16 cellular contexts compared by ENCODE assay signal in genomic region chr11:106697058-106697457, GRCh38.
DNase-seq lines count a peak whose midpoint lies in the region; TF ChIP-seq lines count a peak whose summit lies in the region.
"Had no signal": no experiment of that assay in that cellular context is flagged by ENCODE, and none has a peak within 500 bp of the region (broad histone marks: within the 10 kb centered on the region; RNA-seq: fewer than 3 reads in every experiment).

No MANE protein-coding gene starts in this region.

- TF ChIP-seq CTCF in HFFc6 (IDR thresholded peaks at IDR 0.05) (no peak), fibroblast of pulmonary artery (IDR thresholded peaks at IDR 0.05; ENCODE audit: low read length, missing control alignments) (no peak), glutamatergic neuron (IDR thresholded peaks at IDR 0.05; ENCODE audit: partially characterized antibody, unreplicated experiment) (no peak)

- H3K4me3 ChIP-seq in fibroblast of pulmonary artery (replicated peaks; ENCODE audit: low read depth, low read length), result no peak overlapping the region
- H3K4me3 ChIP-seq: stomach had no signal

- H3K27ac Mint-ChIP-seq in HFFc6 (no peak overlapping the region), glutamatergic neuron (ENCODE audit: unreplicated experiment) (no peak overlapping the region)
- H3K27ac Mint-ChIP-seq: T-helper 1 cell treated with Interleukin-12 subunit alpha and Interleukin-12 subunit beta and Interleukin-4 antibody, amounts not matched to agents 30 μg/mL and 1 μg/mL, for 36 hours had no signal

- no peaks in the 10 kb centered on the region for H3K9me3 Mint-ChIP-seq in HFFc6
- no peaks in the 10 kb centered on the region for H3K9me3 Mint-ChIP-seq in glutamatergic neuron (ENCODE audit: unreplicated experiment)
- H3K9me3 Mint-ChIP-seq: T-helper 1 cell treated with Interleukin-12 subunit alpha and Interleukin-12 subunit beta and Interleukin-4 antibody, amounts not matched to agents 30 μg/mL and 1 μg/mL, for 36 hours had no signal

- DNase-seq in HFFc6, result peak; percentile 52
- peak; percentile 8 for DNase-seq in amniotic stem cell (lab: John Stamatoyannopoulos, UW)
- DNase-seq in fibroblast of pulmonary artery (ENCODE audit: low read depth), result peak; percentile 74
- peak; percentile 47 for DNase-seq in stromal cell of bone marrow (ENCODE audit: low read depth)
- DNase-seq in hepatic stellate cell (ENCODE audit: low spot score), result no peak
- no peak for DNase-seq in NCI-H2107 (lab: John Stamatoyannopoulos, UW)
- DNase-seq in glutamatergic neuron, result no peak
- DNase-seq: activated naive CD4-positive, alpha-beta T cell treated with Interleukin-2 at 50 U/mL for 16 hours; central memory CD4-positive, alpha-beta T cell; hippocampal formation; left colon; NCI-H2029 treated with DMSO at 0.1 percent for 48 hours; NCI-H69; stimulated activated CD4-positive, alpha-beta T cell treated with anti-CD3 and anti-CD28 coated beads, Interleukin-12 subunit alpha, Interleukin-12 subunit beta, amount 100 ng/mL, for 4 hours; stomach had no signal

- peaks cover 8% of the 10 kb centered on the region; the same call in 1 of the 2 replicates for H3K4me1 Mint-ChIP-seq in HFFc6 (ENCODE audit: low read depth)
- no peaks in the 10 kb centered on the region for H3K4me1 Mint-ChIP-seq in glutamatergic neuron (ENCODE audit: low read depth, unreplicated experiment)

- H3K4me3 Mint-ChIP-seq in HFFc6 (no peak overlapping the region), glutamatergic neuron (ENCODE audit: unreplicated experiment) (no peak overlapping the region)
- H3K4me3 Mint-ChIP-seq: T-helper 1 cell treated with Interleukin-12 subunit alpha and Interleukin-12 subunit beta and Interleukin-4 antibody, amounts not matched to agents 30 μg/mL and 1 μg/mL, for 36 hours had no signal

- no peaks in the 10 kb centered on the region for H3K27me3 Mint-ChIP-seq in HFFc6 (ENCODE audit: insufficient read depth)
- no peaks in the 10 kb centered on the region for H3K27me3 Mint-ChIP-seq in glutamatergic neuron (ENCODE audit: unreplicated experiment)

- H3K36me3 Mint-ChIP-seq in HFFc6 (ENCODE audit: low read depth), result no peaks in the 10 kb centered on the region
- H3K36me3 Mint-ChIP-seq in glutamatergic neuron (ENCODE audit: unreplicated experiment), result no peaks in the 10 kb centered on the region

Comparison
In these comparisons a context has a peak if more than half of its experiments do, and no peak if none do; other contexts are left out.
1. DNase-seq: peak in HFFc6 (single experiment), amniotic stem cell (single experiment), fibroblast of pulmonary artery (single experiment) and stromal cell of bone marrow (single experiment); none in hepatic stellate cell (single experiment), NCI-H2107 (single experiment) and glutamatergic neuron (single experiment).